8 cellular contexts compared by ENCODE assay signal in genomic region chr1:158248122-158248521, GRCh38. TPM values are rescaled to one million over a fixed set of nuclear protein-coding genes. Genes with fewer than 3 reads are reported as not detected.
DNase-seq lines count a peak whose midpoint lies in the region; ATAC-seq and TF ChIP-seq lines count a peak whose summit lies in the region.

No MANE protein-coding gene starts in this region.

- peak overlapping the region; percentile 63 for H3K9ac ChIP-seq in DND-41 (ENCODE audit: low read depth, low read length)

- 0 out of 2 replicates have a peak overlapping the region, but pooled peaks have one; percentile 2 for H2AFZ ChIP-seq in DND-41 (ENCODE audit: low read depth, low read length)

- H3K27me3 ChIP-seq in DND-41 (ENCODE audit: insufficient read depth, low read length, poor library complexity) (no peaks in the 10 kb centered on the region), BE2C (no peaks in the 10 kb centered on the region)

- H3K9me3 ChIP-seq in DND-41 (ENCODE audit: insufficient read depth, low read length, severe bottlenecking) (no peaks in the 10 kb centered on the region), BE2C (no peaks in the 10 kb centered on the region)

- TF ChIP-seq CTCF in DND-41 (IDR thresholded peaks at IDR 0.05; ENCODE audit: borderline replicate concordance, extremely low read depth, low read length, poor library complexity, severe bottlenecking) (no peak), BE2C (IDR thresholded peaks at IDR 0.05; ENCODE audit: low read depth, low read length) (no peak)

- peaks cover 44% of the 10 kb centered on the region for H3K79me2 ChIP-seq in DND-41 (ENCODE audit: insufficient read depth, low read length)

- H3K27ac ChIP-seq in DND-41 (ENCODE audit: low read length), result peak overlapping the region; percentile 100

- no peaks in the 10 kb centered on the region for H4K20me1 ChIP-seq in DND-41 (ENCODE audit: insufficient read depth, low read length)

- DNase-seq in DND-41, result peak; percentile 90
- peak; percentile 93 for DNase-seq in NOMO-1 treated with DMSO at 0.1 percent for 48 hours (lab: John Stamatoyannopoulos, UW; ENCODE audit: unreplicated experiment)
- peak; percentile 60 for DNase-seq in germinal center (ENCODE audit: low spot score)
- no peak for DNase-seq in NCI-H446 treated with DMSO at 0.1 percent for 48 hours (lab: John Stamatoyannopoulos, UW)
- no peak for DNase-seq in NCI-H2081 (lab: John Stamatoyannopoulos, UW)
- DNase-seq in BE2C, result no peak

- H3K4me2 ChIP-seq in DND-41 (ENCODE audit: insufficient read depth, low read length), result peak overlapping the region; percentile 55

- H3K4me3 ChIP-seq in DND-41 (ENCODE audit: low read depth in 1 of 2, low read length in 2 of 2), result peak overlapping the region in 1 of 2 experiments; percentile 39; a peak in 2 of 4 replicates
- no peak overlapping the region for H3K4me3 ChIP-seq in BE2C (ENCODE audit: low read depth, low read length)

- ATAC-seq in DND-41 (ENCODE audit: insufficient read depth, low read depth) (peak; percentile 77), GM21515 (IDR thresholded peaks at IDR 0.05; ENCODE audit: unreplicated experiment) (peak; percentile 71), GM21737 (IDR thresholded peaks at IDR 0.05; ENCODE audit: unreplicated experiment) (no peak)

- peaks cover 92% of the 10 kb centered on the region for H3K4me1 ChIP-seq in DND-41 (ENCODE audit: insufficient read depth, low read length)
- no peaks in the 10 kb centered on the region for H3K4me1 ChIP-seq in BE2C

- H3K36me3 ChIP-seq in DND-41 (ENCODE audit: insufficient read depth, low read length) (no peaks in the 10 kb centered on the region), BE2C (no peaks in the 10 kb centered on the region)

RNA-seq across cellular contexts. Expression of gene CD1A, which starts 6.1 kb away (rescaled TPM):
- polyA plus RNA-seq in BE2C (2012; ENCODE audit: insufficient read depth, insufficient read length, low read depth), result not detected

RNA-seq across cellular contexts. Expression of gene CD1C, which starts 41.6 kb away (rescaled TPM):
- polyA plus RNA-seq in BE2C (2012; ENCODE audit: insufficient read depth, insufficient read length, low read depth), result not detected

Comparison
In these comparisons a context has a peak if more than half of its experiments do, and no peak if none do; other contexts are left out.
1. DNase-seq: peak in DND-41 (single experiment), NOMO-1 treated with DMSO at 0.1 percent for 48 hours (single experiment) and germinal center (single experiment); none in NCI-H446 treated with DMSO at 0.1 percent for 48 hours (single experiment), NCI-H2081 (0 of 2) and BE2C (single experiment).